ENCODE assay signal across 13 cellular contexts in the genomic region with DNA sequence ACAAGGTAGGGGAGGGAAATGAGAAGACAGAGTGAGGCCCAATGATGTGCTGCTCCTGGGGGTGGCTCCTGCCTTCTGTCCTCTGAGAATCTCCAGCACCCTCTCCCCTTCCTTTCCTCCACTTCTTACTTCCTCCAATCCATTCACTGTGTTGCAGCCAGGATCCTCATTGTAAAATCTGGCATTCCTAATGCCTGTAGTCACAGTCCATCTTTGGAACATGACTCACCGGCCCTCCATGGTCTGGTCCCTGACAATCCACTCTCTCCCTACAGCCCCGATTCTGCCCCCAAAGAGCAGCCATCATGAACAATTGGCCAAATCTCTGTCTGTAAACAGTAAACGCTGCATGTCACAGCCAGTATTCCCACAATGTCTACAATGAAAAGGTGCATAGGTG.
DNase-seq lines count a peak whose midpoint lies in the region; ATAC-seq and TF ChIP-seq lines count a peak whose summit lies in the region.
"Had no signal": no experiment of that assay in that cellular context is flagged by ENCODE, and none has a peak within 500 bp of the region (broad histone marks: within the 10 kb centered on the region; RNA-seq: fewer than 3 reads in every experiment).

No MANE protein-coding gene starts in this region.

- H3K9me3 Mint-ChIP-seq in HFFc6: no peaks in the 10 kb centered on the region
- H3K9me3 Mint-ChIP-seq in stimulated activated effector memory CD8-positive, alpha-beta T cell treated with anti-CD3 and anti-CD28 coated beads, Interleukin-12 subunit alpha, Interleukin-12 subunit beta, amount 100 ng/mL, for 72 hours: no peaks in the 10 kb centered on the region
- H3K9me3 Mint-ChIP-seq: nephron had no signal

- peaks cover 38% of the 10 kb centered on the region for H3K4me1 Mint-ChIP-seq in HFFc6 (ENCODE audit: low read depth)
- no peaks in the 10 kb centered on the region for H3K4me1 Mint-ChIP-seq in stimulated activated effector memory CD8-positive, alpha-beta T cell treated with anti-CD3 and anti-CD28 coated beads, Interleukin-12 subunit alpha, Interleukin-12 subunit beta, amount 100 ng/mL, for 72 hours
- H3K4me1 Mint-ChIP-seq: nephron had no signal

- no peak overlapping the region for H3K27ac ChIP-seq in substantia nigra (ENCODE audit: low read depth, low read length, poor library complexity, severe bottlenecking)
- H3K27ac ChIP-seq: Peyer's patch had no signal

- H3K27me3 Mint-ChIP-seq in HFFc6 (ENCODE audit: insufficient read depth): no peaks in the 10 kb centered on the region

- H3K4me3 Mint-ChIP-seq in HFFc6: peak overlapping the region; percentile 69
- no peak overlapping the region for H3K4me3 Mint-ChIP-seq in stimulated activated effector memory CD8-positive, alpha-beta T cell treated with anti-CD3 and anti-CD28 coated beads, Interleukin-12 subunit alpha, Interleukin-12 subunit beta, amount 100 ng/mL, for 72 hours
- H3K4me3 Mint-ChIP-seq: nephron had no signal

- ATAC-seq in stimulated activated effector memory CD8-positive, alpha-beta T cell treated with anti-CD3 and anti-CD28 coated beads, Interleukin-12 subunit alpha, Interleukin-12 subunit beta, amount 100 ng/mL, for 72 hours: no peak

- H3K27ac Mint-ChIP-seq in HFFc6: peak overlapping the region; percentile 90
- no peak overlapping the region for H3K27ac Mint-ChIP-seq in stimulated activated effector memory CD8-positive, alpha-beta T cell treated with anti-CD3 and anti-CD28 coated beads, Interleukin-12 subunit alpha, Interleukin-12 subunit beta, amount 100 ng/mL, for 72 hours
- H3K27ac Mint-ChIP-seq: nephron had no signal

- no peaks in the 10 kb centered on the region for H3K36me3 Mint-ChIP-seq in HFFc6 (ENCODE audit: low read depth)
- no peaks in the 10 kb centered on the region for H3K36me3 Mint-ChIP-seq in stimulated activated effector memory CD8-positive, alpha-beta T cell treated with anti-CD3 and anti-CD28 coated beads, Interleukin-12 subunit alpha, Interleukin-12 subunit beta, amount 100 ng/mL, for 72 hours

- DNase-seq in A172 (ENCODE audit: low spot score) (peak; percentile 48), HFFc6 (peak; percentile 85), amniotic stem cell (lab: John Stamatoyannopoulos, UW) (peak; percentile 67), iPS-NIHi7 (ENCODE audit: extremely low spot score) (peak; percentile 12), NCI-H2171 treated with DMSO at 0.1 percent for 48 hours (lab: John Stamatoyannopoulos, UW) (no peak), substantia nigra (lab: John Stamatoyannopoulos, UW) (no peak), COR-L47 (lab: John Stamatoyannopoulos, UW) (no peak)
- DNase-seq in stimulated activated effector memory CD8-positive, alpha-beta T cell treated with anti-CD3 and anti-CD28 coated beads, Interleukin-12 subunit alpha, Interleukin-12 subunit beta, amount 100 ng/mL, for 72 hours (ENCODE audit: low spot score in 2 of 2): no peak
- DNase-seq: activated CD4-positive, alpha-beta T cell treated with anti-CD3 and anti-CD28 coated beads for 48 hours; AML-193; NCI-H1417; Peyer's patch had no signal

- TF ChIP-seq CTCF in HFFc6 (IDR thresholded peaks at IDR 0.05): no peak

Comparison
In these comparisons a context has a peak if more than half of its experiments do, and no peak if none do; other contexts are left out.
1. DNase-seq: peak in A172 (single experiment), HFFc6 (single experiment), amniotic stem cell (single experiment) and iPS-NIHi7 (single experiment); none in NCI-H2171 treated with DMSO at 0.1 percent for 48 hours (single experiment), substantia nigra (0 of 49), COR-L47 (single experiment) and stimulated activated effector memory CD8-positive, alpha-beta T cell treated with anti-CD3 and anti-CD28 coated beads, Interleukin-12 subunit alpha, Interleukin-12 subunit beta, amount 100 ng/mL, for 72 hours (0 of 2).